In the genomic region with DNA sequence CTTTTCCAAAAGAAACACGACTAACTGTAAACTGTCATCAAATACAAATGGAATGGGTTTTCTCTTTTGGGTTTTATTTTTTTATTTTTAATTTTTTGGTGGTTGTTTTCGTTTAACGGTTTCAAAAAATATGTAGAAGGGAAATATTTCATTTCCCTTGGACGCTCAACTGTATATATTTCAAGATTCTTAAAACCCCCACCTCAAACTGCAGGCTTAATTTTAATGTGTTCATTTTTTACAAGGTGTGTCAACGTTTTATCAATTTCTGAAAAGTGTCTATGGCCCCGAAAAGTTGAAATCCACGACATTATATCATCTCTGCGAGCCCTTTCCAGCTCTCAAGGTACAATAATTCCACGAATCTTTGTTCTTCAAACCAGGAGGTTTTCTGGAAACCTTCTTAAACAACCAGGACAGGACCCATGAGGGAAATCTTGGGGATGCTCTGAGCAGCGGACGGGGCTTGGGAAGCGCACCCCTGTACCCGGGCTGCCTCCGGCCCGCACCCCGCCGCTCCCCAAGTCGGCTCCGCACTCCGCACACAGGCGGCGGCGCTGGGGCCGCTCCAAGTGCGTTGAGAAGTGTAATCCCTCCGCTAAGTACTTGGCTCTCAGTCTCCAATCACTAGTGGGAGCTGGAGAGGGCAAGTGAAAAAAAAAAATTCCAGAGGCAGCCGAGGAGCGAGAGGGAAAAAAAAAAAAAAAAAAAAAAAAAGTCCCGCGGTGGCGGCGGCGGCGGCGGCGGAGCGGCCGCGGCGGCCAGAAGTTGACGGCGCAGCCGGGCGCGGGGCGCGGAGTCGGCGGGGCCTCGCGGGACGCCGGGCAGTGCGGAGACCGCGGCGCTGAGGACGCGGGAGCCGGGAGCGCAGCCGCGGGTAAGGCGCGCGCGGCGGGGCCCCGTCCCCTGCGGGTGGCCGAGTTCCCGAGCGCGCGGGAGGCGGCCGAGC, we compare ENCODE assay signal across 1 cellular context.
TF ChIP-seq lines count a peak whose summit lies in the region.

A gene (plus strand): TSS at position 764 of the 949 bp plus-strand sequence. CDS start 346,470 bp downstream, outside the sequence.

TF ChIP-seq in HepG2, 621 proteins besides CTCF, POLR2A, EP300 and RAD21:
- TF ChIP-seq, protein P1, sequence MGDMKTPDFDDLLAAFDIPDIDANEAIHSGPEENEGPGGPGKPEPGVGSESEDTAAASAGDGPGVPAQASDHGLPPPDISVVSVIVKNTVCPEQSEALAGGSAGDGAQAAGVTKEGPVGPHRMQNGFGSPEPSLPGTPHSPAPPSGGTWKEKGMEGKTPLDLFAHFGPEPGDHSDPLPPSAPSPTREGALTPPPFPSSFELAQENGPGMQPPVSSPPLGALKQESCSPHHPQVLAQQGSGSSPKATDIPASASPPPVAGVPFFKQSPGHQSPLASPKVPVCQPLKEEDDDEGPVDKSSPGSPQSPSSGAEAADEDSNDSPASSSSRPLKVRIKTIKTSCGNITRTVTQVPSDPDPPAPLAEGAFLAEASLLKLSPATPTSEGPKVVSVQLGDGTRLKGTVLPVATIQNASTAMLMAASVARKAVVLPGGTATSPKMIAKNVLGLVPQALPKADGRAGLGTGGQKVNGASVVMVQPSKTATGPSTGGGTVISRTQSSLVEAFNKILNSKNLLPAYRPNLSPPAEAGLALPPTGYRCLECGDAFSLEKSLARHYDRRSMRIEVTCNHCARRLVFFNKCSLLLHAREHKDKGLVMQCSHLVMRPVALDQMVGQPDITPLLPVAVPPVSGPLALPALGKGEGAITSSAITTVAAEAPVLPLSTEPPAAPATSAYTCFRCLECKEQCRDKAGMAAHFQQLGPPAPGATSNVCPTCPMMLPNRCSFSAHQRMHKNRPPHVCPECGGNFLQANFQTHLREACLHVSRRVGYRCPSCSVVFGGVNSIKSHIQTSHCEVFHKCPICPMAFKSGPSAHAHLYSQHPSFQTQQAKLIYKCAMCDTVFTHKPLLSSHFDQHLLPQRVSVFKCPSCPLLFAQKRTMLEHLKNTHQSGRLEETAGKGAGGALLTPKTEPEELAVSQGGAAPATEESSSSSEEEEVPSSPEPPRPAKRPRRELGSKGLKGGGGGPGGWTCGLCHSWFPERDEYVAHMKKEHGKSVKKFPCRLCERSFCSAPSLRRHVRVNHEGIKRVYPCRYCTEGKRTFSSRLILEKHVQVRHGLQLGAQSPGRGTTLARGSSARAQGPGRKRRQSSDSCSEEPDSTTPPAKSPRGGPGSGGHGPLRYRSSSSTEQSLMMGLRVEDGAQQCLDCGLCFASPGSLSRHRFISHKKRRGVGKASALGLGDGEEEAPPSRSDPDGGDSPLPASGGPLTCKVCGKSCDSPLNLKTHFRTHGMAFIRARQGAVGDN (CRISPR knock-in tag; IDR thresholded peaks at IDR 0.05): no peak
- TF ChIP-seq EZH2 (conservative IDR thresholded peaks at IDR 0.05; ENCODE audit: low read depth, low read length) (peak; percentile 86; the same call in 1 of the 2 replicates), HNRNPLL (IDR thresholded peaks at IDR 0.05; ENCODE audit: low read depth, low read length, poor library complexity, severe bottlenecking) (peak; percentile 82), CBX2 (IDR thresholded peaks at IDR 0.05; ENCODE audit: low read depth, low read length) (peak; percentile 88), CBX2 (CRISPR knock-in tag; IDR thresholded peaks at IDR 0.05; ENCODE audit: low read depth) (no peak)
TF ChIP-seq in HepG2: peak in this region for 3.
